In genomic region chr20:44217342-44218092, GRCh38 we compare ENCODE assay signal across 8 cellular contexts. TPM values are rescaled to one million over a fixed set of nuclear protein-coding genes. Genes with fewer than 3 reads are reported as not detected.
DNase-seq lines count a peak whose midpoint lies in the region; ATAC-seq and TF ChIP-seq lines count a peak whose summit lies in the region.

No MANE protein-coding gene starts in this region.

- peaks cover 13% of the 10 kb centered on the region for H3K4me1 ChIP-seq in vagina

- H3K27me3 ChIP-seq in vagina = no peaks in the 10 kb centered on the region

- peak overlapping the region; percentile 65 for H3K4me3 Mint-ChIP-seq in activated naive CD4-positive, alpha-beta T cell treated with anti-CD3 and anti-CD28 coated beads for 36 hours
- no peak overlapping the region for H3K4me3 Mint-ChIP-seq in glutamatergic neuron (ENCODE audit: unreplicated experiment)

- H3K9me3 ChIP-seq in vagina = no peaks in the 10 kb centered on the region

- H3K4me3 ChIP-seq in LNCaP clone FGC (ENCODE audit: low read depth, low read length) = no peak overlapping the region
- no peak overlapping the region for H3K4me3 ChIP-seq in vagina

- peak overlapping the region; percentile 75 for H3K27ac Mint-ChIP-seq in activated naive CD4-positive, alpha-beta T cell treated with anti-CD3 and anti-CD28 coated beads for 36 hours
- no peak overlapping the region for H3K27ac Mint-ChIP-seq in glutamatergic neuron (ENCODE audit: unreplicated experiment)

- in situ Hi-C loops in SK-MEL-5 (cut with HindIII; ENCODE audit: low pct_unique_long_range_greater_than_20kb, low sequenced_read_pairs) = no loop called here

- intact Hi-C loops in activated naive CD4-positive, alpha-beta T cell treated with anti-CD3 and anti-CD28 coated beads for 36 hours (cut with micrococcal nuclease) = loop anchor here (1.0 to 10.0 kb wide), 5 partner anchors 55 to 747 kb away; partner anchors contain the start of genes FITM2, STK4 and TOMM34
- intact Hi-C loops in vagina (cut with DNase I) = loop anchor here (5.0 kb wide), 1 partner anchor 100 kb away; no protein-coding TSS in a partner anchor

- TF ChIP-seq POLR2A in vagina (IDR thresholded peaks at IDR 0.05) = no peak

- CTCF ChIA-PET in activated naive CD4-positive, alpha-beta T cell treated with anti-CD3 and anti-CD28 coated beads for 36 hours (lab: Charles Lee) = interaction anchor here (0.5 to 10.2 kb wide), 46 partner anchors 8 to 451 kb away, joined by 3 to 377 read pairs (median 4); partner anchors contain the start of genes FITM2, GDAP1L1 and SERINC3

- peaks cover 55% of the 10 kb centered on the region for H3K4me1 Mint-ChIP-seq in activated naive CD4-positive, alpha-beta T cell treated with anti-CD3 and anti-CD28 coated beads for 36 hours (ENCODE audit: low read depth)
- peaks cover 7% of the 10 kb centered on the region for H3K4me1 Mint-ChIP-seq in glutamatergic neuron (ENCODE audit: low read depth, unreplicated experiment)

- H3K27me3 Mint-ChIP-seq in activated naive CD4-positive, alpha-beta T cell treated with anti-CD3 and anti-CD28 coated beads for 36 hours (ENCODE audit: low read depth) = no peaks in the 10 kb centered on the region
- no peaks in the 10 kb centered on the region for H3K27me3 Mint-ChIP-seq in glutamatergic neuron (ENCODE audit: unreplicated experiment)

- no peaks in the 10 kb centered on the region for H3K9me3 Mint-ChIP-seq in activated naive CD4-positive, alpha-beta T cell treated with anti-CD3 and anti-CD28 coated beads for 36 hours
- peaks cover 2% of the 10 kb centered on the region for H3K9me3 Mint-ChIP-seq in glutamatergic neuron (ENCODE audit: unreplicated experiment)

- no peak overlapping the region for H3K27ac ChIP-seq in vagina

- H3K36me3 ChIP-seq in vagina = no peaks in the 10 kb centered on the region

- DNase-seq in DMS53 (lab: John Stamatoyannopoulos, UW) (peak; percentile 93), LNCaP clone FGC (ENCODE audit: low read depth) (peak; percentile 49), SK-MEL-5 (ENCODE audit: low read depth, low spot score) (peak; percentile 87), glutamatergic neuron (peak; percentile 81), pons (ENCODE audit: low spot score) (peak; percentile 67), vagina (ENCODE audit: extremely low spot score in 2 of 2) (no peak)
- peak; percentile 83 for DNase-seq in activated naive CD4-positive, alpha-beta T cell treated with anti-CD3 and anti-CD28 coated beads for 36 hours

- H3K36me3 Mint-ChIP-seq in activated naive CD4-positive, alpha-beta T cell treated with anti-CD3 and anti-CD28 coated beads for 36 hours (ENCODE audit: low read depth) = no peaks in the 10 kb centered on the region
- H3K36me3 Mint-ChIP-seq in glutamatergic neuron (ENCODE audit: unreplicated experiment) = no peaks in the 10 kb centered on the region

- ATAC-seq in GM18502 (IDR thresholded peaks at IDR 0.05; ENCODE audit: poor library complexity, unreplicated experiment) = no peak

- TF ChIP-seq CTCF in LNCaP clone FGC (IDR thresholded peaks at IDR 0.05; ENCODE audit: control insufficient read depth, extremely low read depth, insufficient read depth) (peak; percentile 97), glutamatergic neuron (IDR thresholded peaks at IDR 0.05; ENCODE audit: partially characterized antibody, unreplicated experiment) (peak; percentile 83), vagina (IDR thresholded peaks at IDR 0.05) (peak; percentile 28 to 50 (median 41))

RNA-seq across cellular contexts. Expression of gene OSER1, which starts 6.9 kb away (rescaled TPM):
- total RNA-seq in SK-MEL-5 (2014; rRNA removed; shearing (Covaris generic)) = 49.6 and 50.9 TPM in 2 replicates
- polyA plus RNA-seq in SK-MEL-5 (2015; cell fraction: cytosol; rRNA removed) = 22.0 and 23.9 TPM in 2 replicates
- polyA plus RNA-seq in SK-MEL-5 (2015; cell fraction: nucleus; rRNA removed) = 50.6 and 60.6 TPM in 2 replicates
- total RNA-seq in activated naive CD4-positive, alpha-beta T cell treated with anti-CD3 and anti-CD28 coated beads for 36 hours = 10 to 100 TPM; 27.7 to 28.4 TPM
- 31.9 TPM for total RNA-seq in glutamatergic neuron (ENCODE audit: unreplicated experiment)
- total RNA-seq in vagina = 28.0 TPM

RNA-seq across cellular contexts. Expression of gene GDAP1L1, which starts 29.6 kb away (rescaled TPM):
- 0.43 TPM in 1 of 2 replicates, not detected in the other for total RNA-seq in SK-MEL-5 (2014; rRNA removed; shearing (Covaris generic))
- 0.24 and 0.30 TPM in 2 replicates for polyA plus RNA-seq in SK-MEL-5 (2015; cell fraction: cytosol; rRNA removed)
- polyA plus RNA-seq in SK-MEL-5 (2015; cell fraction: nucleus; rRNA removed) = 1.5 TPM in 1 of 2 replicates, not detected in the other
- under 1 TPM; 0.27 to 0.50 TPM for total RNA-seq in activated naive CD4-positive, alpha-beta T cell treated with anti-CD3 and anti-CD28 coated beads for 36 hours
- 111 TPM for total RNA-seq in glutamatergic neuron (ENCODE audit: unreplicated experiment)
- not detected for total RNA-seq in vagina

RNA-seq across cellular contexts. Expression of gene JPH2, which starts 30.5 kb away (rescaled TPM):
- 0.08 and 0.13 TPM in 2 replicates for total RNA-seq in SK-MEL-5 (2014; rRNA removed; shearing (Covaris generic))
- 0.08 TPM in 1 of 2 replicates, not detected in the other for polyA plus RNA-seq in SK-MEL-5 (2015; cell fraction: cytosol; rRNA removed)
- polyA plus RNA-seq in SK-MEL-5 (2015; cell fraction: nucleus; rRNA removed) = not detected in 2 replicates
- not detected for total RNA-seq in activated naive CD4-positive, alpha-beta T cell treated with anti-CD3 and anti-CD28 coated beads for 36 hours
- total RNA-seq in glutamatergic neuron (ENCODE audit: unreplicated experiment) = 0.07 TPM
- total RNA-seq in vagina = 13.8 TPM

Comparison
In these comparisons a context has a peak if more than half of its experiments do, and no peak if none do; other contexts are left out.
1. DNase-seq: peak in DMS53 (single experiment), LNCaP clone FGC (single experiment), SK-MEL-5 (single experiment), activated naive CD4-positive, alpha-beta T cell treated with anti-CD3 and anti-CD28 coated beads for 36 hours (single experiment), glutamatergic neuron (single experiment) and pons (single experiment); none in vagina (0 of 2).
2. CTCF ChIP-seq: peak in every context shown above with its lines; median percentile 97 in LNCaP clone FGC; 83 in glutamatergic neuron; 41 in vagina.
3. RNA of gene GDAP1L1, which starts 29.6 kb away (total RNA-seq): 111 TPM in glutamatergic neuron (single experiment); 0.27 to 0.50 TPM in activated naive CD4-positive, alpha-beta T cell treated with anti-CD3 and anti-CD28 coated beads for 36 hours, 0.43 TPM in SK-MEL-5 and not detected in vagina (single experiment); every median in the first group is over 10 times any median in the second.
4. RNA of gene JPH2, which starts 30.5 kb away (total RNA-seq): 13.8 TPM in vagina (single experiment); 0.08 to 0.13 TPM in SK-MEL-5, 0.07 TPM in glutamatergic neuron (single experiment) and not detected in activated naive CD4-positive, alpha-beta T cell treated with anti-CD3 and anti-CD28 coated beads for 36 hours; every median in the first group is over 10 times any median in the second.